Comparison of ENCODE assay signal across 26 cellular contexts in genomic region chr12:106461730-106462129, GRCh38.
"Had no signal": no experiment of that assay in that cellular context is flagged by ENCODE, and none has a peak within 500 bp of the region (broad histone marks: within the 10 kb centered on the region; RNA-seq: fewer than 3 reads in every experiment).

No MANE protein-coding gene starts in this region.

- H3K4me1 Mint-ChIP-seq: activated B cell treated with CpG ODN at 0.5 μM for 24 hours had no signal

- H3K27me3 Mint-ChIP-seq: activated B cell treated with CpG ODN at 0.5 μM for 24 hours; activated CD4-positive, alpha-beta T cell treated with anti-CD3 and anti-CD28 coated beads, Interleukin-2, amount 10 ng/mL, durations not matched to agents 24 days and 14 days; activated CD8-positive, alpha-beta memory T cell treated with anti-CD3 and anti-CD28 coated beads, Interleukin-2, amount 10 ng/mL, durations not matched to agents 7 days and 5 days; activated naive CD4-positive, alpha-beta T cell treated with anti-CD3 and anti-CD28 coated beads, Interleukin-2, amount 50 U/mL, for 24 hours; activated T-cell treated with anti-CD3 and anti-CD28 coated beads, Interleukin-2, amount 50 U/mL, for 24 hours had no signal

- H3K27me3 ChIP-seq: brain microvascular endothelial cell had no signal

- DNase-seq: activated B cell treated with CpG ODN at 0.5 μM for 24 hours; activated CD4-positive, alpha-beta T cell treated with anti-CD3 and anti-CD28 coated beads for 1 hour; activated CD4-positive, alpha-beta T cell treated with anti-CD3 and anti-CD28 coated beads, Interleukin-2, amount 10 ng/mL, durations not matched to agents 24 days and 14 days; activated CD4-positive, alpha-beta T cell treated with anti-CD3 and anti-CD28 coated beads, Interleukin-2, amount 50 U/mL, for 48 hours; activated CD8-positive, alpha-beta memory T cell treated with anti-CD3 and anti-CD28 coated beads, Interleukin-2, amount 10 ng/mL, durations not matched to agents 7 days and 5 days; activated effector memory CD4-positive, alpha-beta T cell treated with Interleukin-2 at 50 U/mL for 16 hours; activated naive CD4-positive, alpha-beta T cell; activated T-cell treated with anti-CD3 and anti-CD28 coated beads, Interleukin-2, amount 50 U/mL, for 24 hours; brain microvascular endothelial cell; caudate nucleus; IMR-90; KG1; NCI-H1048; NCI-H146; NCI-H2029; NCI-H345; NCI-H510A; NCI-H526 treated with DMSO at 0.1 percent for 48 hours; NCI-H82; RPMI8226; SHP77 treated with DMSO at 0.1 percent for 48 hours; T-helper 2 cell; T1000 had no signal

- FAIRE-seq: TTC549 had no signal

- H3K4me3 Mint-ChIP-seq: activated B cell treated with CpG ODN at 0.5 μM for 24 hours; activated CD4-positive, alpha-beta T cell treated with anti-CD3 and anti-CD28 coated beads, Interleukin-2, amount 10 ng/mL, durations not matched to agents 24 days and 14 days; activated CD8-positive, alpha-beta memory T cell treated with anti-CD3 and anti-CD28 coated beads, Interleukin-2, amount 10 ng/mL, durations not matched to agents 7 days and 5 days; activated naive CD4-positive, alpha-beta T cell treated with anti-CD3 and anti-CD28 coated beads, Interleukin-2, amount 50 U/mL, for 24 hours; activated T-cell treated with anti-CD3 and anti-CD28 coated beads, Interleukin-2, amount 50 U/mL, for 24 hours; activated T-helper 1 cell treated with anti-CD3 and anti-CD28 coated beads, Interleukin-12 subunit alpha, Interleukin-12 subunit beta, Interleukin-2, Interleukin-4 antibody, amounts not matched to agents 30 ng/mL and 10 ng/mL and 1 ng/mL, durations not matched to agents 14 hours and 24 hours and 36 hours had no signal

- H3K27ac Mint-ChIP-seq: activated B cell treated with CpG ODN at 0.5 μM for 24 hours; activated CD4-positive, alpha-beta T cell treated with anti-CD3 and anti-CD28 coated beads, Interleukin-2, amount 10 ng/mL, durations not matched to agents 24 days and 14 days; activated CD8-positive, alpha-beta memory T cell treated with anti-CD3 and anti-CD28 coated beads, Interleukin-2, amount 10 ng/mL, durations not matched to agents 7 days and 5 days; activated naive CD4-positive, alpha-beta T cell treated with anti-CD3 and anti-CD28 coated beads, Interleukin-2, amount 50 U/mL, for 24 hours; activated T-cell treated with anti-CD3 and anti-CD28 coated beads, Interleukin-2, amount 50 U/mL, for 24 hours; activated T-helper 1 cell treated with anti-CD3 and anti-CD28 coated beads, Interleukin-12 subunit alpha, Interleukin-12 subunit beta, Interleukin-2, Interleukin-4 antibody, amounts not matched to agents 30 ng/mL and 10 ng/mL and 1 ng/mL, durations not matched to agents 14 hours and 24 hours and 36 hours had no signal

- H3K9me3 Mint-ChIP-seq: activated CD4-positive, alpha-beta T cell treated with anti-CD3 and anti-CD28 coated beads, Interleukin-2, amount 10 ng/mL, durations not matched to agents 24 days and 14 days; activated naive CD4-positive, alpha-beta T cell treated with anti-CD3 and anti-CD28 coated beads, Interleukin-2, amount 50 U/mL, for 24 hours; activated T-cell treated with anti-CD3 and anti-CD28 coated beads, Interleukin-2, amount 50 U/mL, for 24 hours had no signal

- H3K27ac ChIP-seq: brain microvascular endothelial cell had no signal
